10 cellular contexts compared by ENCODE assay signal in the genomic region with DNA sequence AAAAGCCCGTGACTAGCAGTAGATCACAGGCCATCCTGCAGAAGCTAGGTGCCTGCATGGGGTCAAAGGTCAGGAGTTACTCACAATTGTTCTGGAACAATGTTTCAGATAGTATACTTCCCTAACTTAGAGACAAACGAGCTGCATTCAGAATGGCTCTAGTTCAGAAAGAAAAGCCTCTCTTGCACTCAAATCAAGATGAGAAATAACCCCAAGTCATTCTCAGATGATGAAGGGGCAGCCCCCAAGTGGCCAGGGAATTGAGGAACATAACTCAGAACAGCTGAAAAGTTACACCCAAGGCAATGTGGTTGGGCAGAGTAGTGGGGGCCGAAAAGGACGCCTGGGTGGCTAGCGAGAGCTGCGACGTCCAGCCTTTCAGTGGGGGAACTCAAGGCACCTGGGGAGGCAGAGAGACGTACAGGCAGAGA. TPM values are rescaled to one million over a fixed set of nuclear protein-coding genes. Genes with fewer than 3 reads are reported as not detected.
DNase-seq lines count a peak whose midpoint lies in the region; ATAC-seq and TF ChIP-seq lines count a peak whose summit lies in the region.
"Had no signal": no experiment of that assay in that cellular context is flagged by ENCODE, and none has a peak within 500 bp of the region (broad histone marks: within the 10 kb centered on the region; RNA-seq: fewer than 3 reads in every experiment).

No MANE protein-coding gene starts in this region.

- peaks cover 55% of the 10 kb centered on the region for H3K4me1 Mint-ChIP-seq in T-helper 2 cell treated with Interferon-gamma antibody and Interleukin-4, amounts not matched to agents 5 μg/mL and 100 μg/mL, for 36 hours (ENCODE audit: low read depth)
- peaks cover 17% of the 10 kb centered on the region for H3K4me1 Mint-ChIP-seq in activated T-helper 1 cell treated with anti-CD3 and anti-CD28 coated beads, Interleukin-12 subunit alpha, Interleukin-12 subunit beta, Interleukin-2, Interleukin-4 antibody, amounts not matched to agents 30 ng/mL and 10 ng/mL and 1 ng/mL, durations not matched to agents 14 hours and 24 hours and 36 hours (ENCODE audit: low read depth)
- peaks cover 8% of the 10 kb centered on the region for H3K4me1 Mint-ChIP-seq in osteocyte (ENCODE audit: unreplicated experiment)

- no peak overlapping the region for H3K27ac ChIP-seq in right atrium auricular region
- H3K27ac ChIP-seq: A549 had no signal

- H3K4me3 Mint-ChIP-seq in T-helper 2 cell treated with Interferon-gamma antibody and Interleukin-4, amounts not matched to agents 5 μg/mL and 100 μg/mL, for 36 hours: no peak overlapping the region
- H3K4me3 Mint-ChIP-seq in activated T-helper 1 cell treated with anti-CD3 and anti-CD28 coated beads, Interleukin-12 subunit alpha, Interleukin-12 subunit beta, Interleukin-2, Interleukin-4 antibody, amounts not matched to agents 30 ng/mL and 10 ng/mL and 1 ng/mL, durations not matched to agents 14 hours and 24 hours and 36 hours: peak overlapping the region; percentile 8
- peak overlapping the region; percentile 6 for H3K4me3 Mint-ChIP-seq in osteocyte (ENCODE audit: unreplicated experiment)

- no peak overlapping the region for H3K4me3 ChIP-seq in lower leg skin (ENCODE audit: low read depth, poor library complexity, severe bottlenecking)
- no peak overlapping the region for H3K4me3 ChIP-seq in right atrium auricular region
- H3K4me3 ChIP-seq: A549 had no signal

- H3K9me3 ChIP-seq in right atrium auricular region: no peaks in the 10 kb centered on the region
- H3K9me3 ChIP-seq: A549 had no signal

- H3K27me3 Mint-ChIP-seq in T-helper 2 cell treated with Interferon-gamma antibody and Interleukin-4, amounts not matched to agents 5 μg/mL and 100 μg/mL, for 36 hours (ENCODE audit: low read depth): no peaks in the 10 kb centered on the region
- H3K27me3 Mint-ChIP-seq in activated T-helper 1 cell treated with anti-CD3 and anti-CD28 coated beads, Interleukin-12 subunit alpha, Interleukin-12 subunit beta, Interleukin-2, Interleukin-4 antibody, amounts not matched to agents 30 ng/mL and 10 ng/mL and 1 ng/mL, durations not matched to agents 14 hours and 24 hours and 36 hours (ENCODE audit: insufficient read depth): no peaks in the 10 kb centered on the region
- no peaks in the 10 kb centered on the region for H3K27me3 Mint-ChIP-seq in osteocyte (ENCODE audit: unreplicated experiment)

- no peaks in the 10 kb centered on the region for H3K27me3 ChIP-seq in right atrium auricular region

- peaks cover 25% of the 10 kb centered on the region for H3K36me3 Mint-ChIP-seq in T-helper 2 cell treated with Interferon-gamma antibody and Interleukin-4, amounts not matched to agents 5 μg/mL and 100 μg/mL, for 36 hours (ENCODE audit: low read depth)
- H3K36me3 Mint-ChIP-seq in activated T-helper 1 cell treated with anti-CD3 and anti-CD28 coated beads, Interleukin-12 subunit alpha, Interleukin-12 subunit beta, Interleukin-2, Interleukin-4 antibody, amounts not matched to agents 30 ng/mL and 10 ng/mL and 1 ng/mL, durations not matched to agents 14 hours and 24 hours and 36 hours (ENCODE audit: low read depth): peaks cover 34% of the 10 kb centered on the region
- H3K36me3 Mint-ChIP-seq in osteocyte (ENCODE audit: unreplicated experiment): no peaks in the 10 kb centered on the region

- H3K27ac Mint-ChIP-seq in T-helper 2 cell treated with Interferon-gamma antibody and Interleukin-4, amounts not matched to agents 5 μg/mL and 100 μg/mL, for 36 hours: peak overlapping the region; percentile 53
- no peak overlapping the region for H3K27ac Mint-ChIP-seq in activated T-helper 1 cell treated with anti-CD3 and anti-CD28 coated beads, Interleukin-12 subunit alpha, Interleukin-12 subunit beta, Interleukin-2, Interleukin-4 antibody, amounts not matched to agents 30 ng/mL and 10 ng/mL and 1 ng/mL, durations not matched to agents 14 hours and 24 hours and 36 hours
- H3K27ac Mint-ChIP-seq in osteocyte (ENCODE audit: unreplicated experiment): no peak overlapping the region

- peak; percentile 54 for ATAC-seq in HG02840 (IDR thresholded peaks at IDR 0.05; ENCODE audit: low FRiP score, unreplicated experiment)
- ATAC-seq: A549, left ventricle myocardium superior had no signal

- TF ChIP-seq CTCF in osteocyte (IDR thresholded peaks at IDR 0.05) (no peak), lower leg skin (IDR thresholded peaks at IDR 0.05) (no peak), right atrium auricular region (IDR thresholded peaks at IDR 0.05) (no peak)

- H3K9me3 Mint-ChIP-seq in T-helper 2 cell treated with Interferon-gamma antibody and Interleukin-4, amounts not matched to agents 5 μg/mL and 100 μg/mL, for 36 hours: no peaks in the 10 kb centered on the region
- H3K9me3 Mint-ChIP-seq in activated T-helper 1 cell treated with anti-CD3 and anti-CD28 coated beads, Interleukin-12 subunit alpha, Interleukin-12 subunit beta, Interleukin-2, Interleukin-4 antibody, amounts not matched to agents 30 ng/mL and 10 ng/mL and 1 ng/mL, durations not matched to agents 14 hours and 24 hours and 36 hours: no peaks in the 10 kb centered on the region
- H3K9me3 Mint-ChIP-seq in osteocyte (ENCODE audit: unreplicated experiment): no peaks in the 10 kb centered on the region

- TF ChIP-seq POLR2A in lower leg skin (IDR thresholded peaks at IDR 0.05): no peak

- H3K36me3 ChIP-seq in right atrium auricular region: no peaks in the 10 kb centered on the region

- WGBS in lower leg skin, 2 donors: 65 to 75% methylated on average over 8 of the region's 8 CpGs

- no peak for DNase-seq in T-helper 2 cell treated with Interferon-gamma antibody and Interleukin-4, amounts not matched to agents 5 μg/mL and 100 μg/mL, for 36 hours (ENCODE audit: low spot score)
- no peak for DNase-seq in T-helper 2 cell
- no peak for DNase-seq in activated T-helper 1 cell treated with anti-CD3 and anti-CD28 coated beads, Interleukin-12 subunit alpha, Interleukin-12 subunit beta, Interleukin-2, Interleukin-4 antibody, amounts not matched to agents 30 ng/mL and 10 ng/mL and 1 ng/mL, durations not matched to agents 14 hours and 24 hours and 36 hours (ENCODE audit: low spot score)
- DNase-seq in osteocyte (ENCODE audit: extremely low spot score, unreplicated experiment): no peak
- no peak for DNase-seq in lower leg skin (ENCODE audit: low spot score in 2 of 2)
- DNase-seq in NCI-H1092 treated with DMSO at 0.1 percent for 48 hours (lab: John Stamatoyannopoulos, UW): no peak
- no peak for DNase-seq in right atrium auricular region (ENCODE audit: low spot score)
- DNase-seq: left ventricle myocardium superior had no signal

- intact Hi-C loops in activated T-helper 1 cell treated with anti-CD3 and anti-CD28 coated beads, Interleukin-12 subunit alpha, Interleukin-12 subunit beta, Interleukin-2, Interleukin-4 antibody, amounts not matched to agents 30 ng/mL and 10 ng/mL and 1 ng/mL, durations not matched to agents 14 hours and 24 hours and 36 hours (cut with micrococcal nuclease): no loop called here
- intact Hi-C loops in lower leg skin (cut with DNase I; ENCODE audit: low total_unique reads): no loop called here

- H3K4me1 ChIP-seq in right atrium auricular region: peaks cover 0 to 98% of the 10 kb centered on the region in 2 donors
- H3K4me1 ChIP-seq: A549 had no signal

RNA-seq across cellular contexts. Expression of a gene that starts 27.8 kb away (rescaled TPM):
- total RNA-seq in activated T-helper 1 cell treated with anti-CD3 and anti-CD28 coated beads, Interleukin-12 subunit alpha, Interleukin-12 subunit beta, Interleukin-2, Interleukin-4 antibody, amounts not matched to agents 30 ng/mL and 10 ng/mL and 1 ng/mL, durations not matched to agents 14 hours and 24 hours and 36 hours: 347 and 355 TPM in 2 replicates
- 121 and 142 TPM in 2 replicates for total RNA-seq in osteocyte
- total RNA-seq in lower leg skin: 10 to 100 TPM; 56.3 to 96.4 (median 81.8) TPM
- total RNA-seq in right atrium auricular region: 10 to 100 TPM; 78.9 to 98.7 TPM
